24 cellular contexts compared by ENCODE assay signal in genomic region chr17:12729086-12729485, GRCh38.
DNase-seq lines count a peak whose midpoint lies in the region; TF ChIP-seq lines count a peak whose summit lies in the region.
"Had no signal": no experiment of that assay in that cellular context is flagged by ENCODE, and none has a peak within 500 bp of the region (broad histone marks: within the 10 kb centered on the region; RNA-seq: fewer than 3 reads in every experiment).

No MANE protein-coding gene starts in this region.

- peak overlapping the region in 3 of 4 donors; percentile 64 to 80 (median 76) for H3K27ac ChIP-seq in sigmoid colon
- H3K27ac ChIP-seq: Peyer's patch, SJSA1, thyroid gland had no signal

- H3K27me3 ChIP-seq in adipocyte (replicated peaks; ENCODE audit: control insufficient read depth, insufficient read depth, low read length) (no peaks in the 10 kb centered on the region), sigmoid colon (no peaks in the 10 kb centered on the region)
- H3K27me3 ChIP-seq: Peyer's patch, SJSA1, thyroid gland had no signal

- H3K9ac ChIP-seq in adipocyte (ENCODE audit: low read length), result no peak overlapping the region

- H3K4me3 ChIP-seq in adipocyte (ENCODE audit: low read length), result no peak overlapping the region
- H3K4me3 ChIP-seq in sigmoid colon, result no peak overlapping the region
- H3K4me3 ChIP-seq: GM23338, Peyer's patch, SJSA1, thyroid gland had no signal

- H3K9me3 ChIP-seq in adipocyte (ENCODE audit: control insufficient read depth, low read length), result no peaks in the 10 kb centered on the region
- H3K9me3 ChIP-seq in sigmoid colon, result no peaks in the 10 kb centered on the region
- H3K9me3 ChIP-seq: Peyer's patch, SJSA1, thyroid gland had no signal

- 83 to 92% methylated on average over 5 of the region's 5 CpGs for whole genome bisulfite sequencing in sigmoid colon, 2 donors

- intact Hi-C loops in sigmoid colon (cut with DNase I), result loop anchor here (5.0 kb wide), 1 partner anchor 47 kb away; no protein-coding TSS in a partner anchor

- H3K36me3 ChIP-seq in adipocyte (ENCODE audit: control insufficient read depth, insufficient read depth, low read length, severe bottlenecking) (no peaks in the 10 kb centered on the region), sigmoid colon (peaks cover 0 to 28% (median 3%) of the 10 kb centered on the region in 4 donors)
- H3K36me3 ChIP-seq: Peyer's patch, SJSA1, thyroid gland had no signal

- TF ChIP-seq POLR2A in sigmoid colon (IDR thresholded peaks at IDR 0.05), result no peak

- no peak for TF ChIP-seq CTCF in sigmoid colon (IDR thresholded peaks at IDR 0.05)

- DNase-seq in GM03348 (ENCODE audit: low spot score) (peak; percentile 17), adipocyte (ENCODE audit: low read depth) (peak; percentile 62), fibroblast of gingiva (ENCODE audit: low read depth) (peak; percentile 22), sigmoid colon (no peak), anterior cingulate cortex (lab: John Stamatoyannopoulos, UW) (no peak), SIG-M5 treated with dmso at 0.1 percent for 504 hours (lab: John Stamatoyannopoulos, UW; ENCODE audit: unreplicated experiment) (no peak)
- DNase-seq in activated CD4-positive, CD25-positive, alpha-beta regulatory T cell (lab: John Stamatoyannopoulos, UW), result no peak
- DNase-seq: activated CD4-positive, alpha-beta T cell treated with anti-CD3 and anti-CD28 coated beads for 4 hours; activated naive CD4-positive, alpha-beta T cell treated with Interleukin-2 at 50 U/mL for 16 hours; activated T-cell treated with anti-CD3 and anti-CD28 coated beads, Interleukin-2, amount 50 U/mL, for 4 hours; AML-193; amniotic stem cell; CD8-positive, alpha-beta T cell; DMS53; foreskin melanocyte; KBM-7; NCI-H1694; NCI-H524 treated with DMSO at 0.1 percent for 48 hours; Peyer's patch; stimulated activated CD4-positive, alpha-beta T cell treated with anti-CD3 and anti-CD28 coated beads, Interleukin-15, amount 100 ng/mL, for 24 hours; stimulated activated naive CD8-positive, alpha-beta T cell treated with anti-CD3 and anti-CD28 coated beads, Interleukin-15, Interleukin-2, amounts not matched to agents 100 U/mL and 50 U/mL, for 24 hours; thyroid gland had no signal

- no peak for TF ChIP-seq EP300 in sigmoid colon (IDR thresholded peaks at IDR 0.05)

- H3K4me1 ChIP-seq in adipocyte (ENCODE audit: control insufficient read depth, insufficient read depth, low read length) (peaks cover 30% of the 10 kb centered on the region), sigmoid colon (peaks cover 0 to 41% (median 34%) of the 10 kb centered on the region in 4 donors)

Comparison
In these comparisons a context has a peak if more than half of its experiments do, and no peak if none do; other contexts are left out.
1. DNase-seq: peak in GM03348 (single experiment), adipocyte (single experiment) and fibroblast of gingiva (single experiment); none in sigmoid colon (single experiment), anterior cingulate cortex (0 of 58), SIG-M5 treated with dmso at 0.1 percent for 504 hours (single experiment) and activated CD4-positive, CD25-positive, alpha-beta regulatory T cell (0 of 4).